28 cellular contexts compared by ENCODE assay signal in the genomic region with DNA sequence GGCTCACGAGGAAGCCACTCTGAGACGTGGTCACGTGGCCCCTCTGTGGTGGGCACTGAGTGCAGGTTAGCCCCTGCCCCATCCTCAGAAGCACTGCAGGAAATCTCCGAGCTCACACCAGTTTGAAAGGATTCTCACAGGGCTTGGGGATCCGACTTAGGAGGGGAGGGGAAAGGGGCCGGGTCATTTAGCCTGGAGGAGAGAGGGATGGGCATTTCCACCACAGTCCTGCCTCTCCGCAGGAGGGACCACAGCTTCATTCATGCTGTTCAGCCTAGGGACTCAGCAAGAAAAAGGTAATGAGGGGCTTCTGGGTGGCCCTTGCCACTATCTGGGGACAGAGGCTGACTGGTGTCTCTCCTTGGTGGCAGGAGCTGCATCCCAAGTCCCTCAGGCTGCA.
"Had no signal": no experiment of that assay in that cellular context is flagged by ENCODE, and none has a peak within 500 bp of the region (broad histone marks: within the 10 kb centered on the region; RNA-seq: fewer than 3 reads in every experiment).

No MANE protein-coding gene starts in this region.

- H3K4me2 ChIP-seq: smooth muscle cell had no signal

- H3K27me3 Mint-ChIP-seq: naive thymus-derived CD4-positive, alpha-beta T cell; natural killer cell treated with Interleukin-12 subunit alpha and Interleukin-12 subunit beta and Interleukin-15 and Interleukin-18, amount 100 ng/mL, for 72 hours; progenitor cell of endocrine pancreas; stimulated activated memory B cell treated with anti-CD40 and anti-IgM and Interleukin-4, amounts not matched to agents 10 μg/mL and 1 μg/mL and 100 μg/mL, for 72 hours; stimulated activated naive CD8-positive, alpha-beta T cell treated with anti-CD3 and anti-CD28 coated beads, Interleukin-15, amount 100 ng/mL, for 72 hours; type B pancreatic cell had no signal

- H3K36me3 ChIP-seq: right lobe of liver, uterus had no signal

- H3K4me1 ChIP-seq: left lung, right atrium auricular region, right lobe of liver, tibial nerve, uterus had no signal

- H3K9me3 ChIP-seq: left lung, mucosa of descending colon, neutrophil, right atrium auricular region, right lobe of liver, tibial nerve, uterus had no signal

- H3K27me3 ChIP-seq: left lung, neutrophil, right atrium auricular region, right lobe of liver, tibial nerve, uterus had no signal

- H3K4me1 Mint-ChIP-seq: immature natural killer cell; naive thymus-derived CD4-positive, alpha-beta T cell; stimulated activated memory B cell treated with anti-CD40 and anti-IgM and Interleukin-4, amounts not matched to agents 10 μg/mL and 1 μg/mL and 100 μg/mL, for 72 hours; stimulated activated naive CD8-positive, alpha-beta T cell treated with anti-CD3 and anti-CD28 coated beads, Interleukin-15, amount 100 ng/mL, for 72 hours had no signal

- DNase-seq: hippocampal formation; immature natural killer cell; kidney; left colon; left lung; midbrain; mucosa of descending colon; naive thymus-derived CD4-positive, alpha-beta T cell; occipital lobe; right lobe of liver; stimulated activated CD4-positive, alpha-beta T cell treated with anti-CD3 and anti-CD28 coated beads, Interleukin-1b, Interleukin-23, amount 100 ng/mL, for 48 hours; stimulated activated CD4-positive, alpha-beta T cell treated with anti-CD3 and anti-CD28 coated beads, Interleukin-2, amount 100 ng/mL, for 48 hours; stimulated activated CD4-positive, alpha-beta T cell treated with anti-CD3 and anti-CD28 coated beads, Interleukin-4, amount 100 ng/mL, for 4 hours; stimulated activated CD8-positive, alpha-beta memory T cell treated with anti-CD3 and anti-CD28 coated beads, Interleukin-4, amount 100 ng/mL, for 48 hours; stimulated activated naive CD4-positive, alpha-beta T cell treated with Interleukin-2 at 50 U/mL for 16 hours; stimulated activated naive CD8-positive, alpha-beta T cell treated with anti-CD3 and anti-CD28 coated beads, Interleukin-15, amount 100 ng/mL, for 72 hours; substantia nigra; uterus had no signal

- H3K4me3 Mint-ChIP-seq: immature natural killer cell; naive thymus-derived CD4-positive, alpha-beta T cell; natural killer cell treated with Interleukin-12 subunit alpha and Interleukin-12 subunit beta and Interleukin-15 and Interleukin-18, amount 100 ng/mL, for 72 hours; stimulated activated memory B cell treated with anti-CD40 and anti-IgM and Interleukin-4, amounts not matched to agents 10 μg/mL and 1 μg/mL and 100 μg/mL, for 72 hours; stimulated activated naive CD8-positive, alpha-beta T cell treated with anti-CD3 and anti-CD28 coated beads, Interleukin-15, amount 100 ng/mL, for 72 hours; type B pancreatic cell had no signal

- H3K27ac Mint-ChIP-seq: immature natural killer cell; naive thymus-derived CD4-positive, alpha-beta T cell; natural killer cell treated with Interleukin-12 subunit alpha and Interleukin-12 subunit beta and Interleukin-15 and Interleukin-18, amount 100 ng/mL, for 72 hours; progenitor cell of endocrine pancreas; stimulated activated memory B cell treated with anti-CD40 and anti-IgM and Interleukin-4, amounts not matched to agents 10 μg/mL and 1 μg/mL and 100 μg/mL, for 72 hours; type B pancreatic cell had no signal

- H3K36me3 Mint-ChIP-seq: immature natural killer cell; natural killer cell treated with Interleukin-12 subunit alpha and Interleukin-12 subunit beta and Interleukin-15 and Interleukin-18, amount 100 ng/mL, for 72 hours had no signal

- ATAC-seq: left colon; left lung; mucosa of descending colon; naive thymus-derived CD4-positive, alpha-beta T cell; natural killer cell treated with Interleukin-12 subunit alpha and Interleukin-12 subunit beta and Interleukin-15 and Interleukin-18, amount 100 ng/mL, for 72 hours; right lobe of liver; stimulated activated memory B cell treated with anti-CD40 and anti-IgM and Interleukin-4, amounts not matched to agents 10 μg/mL and 1 μg/mL and 100 μg/mL, for 72 hours; stimulated activated naive CD8-positive, alpha-beta T cell treated with anti-CD3 and anti-CD28 coated beads, Interleukin-15, amount 100 ng/mL, for 72 hours had no signal

- H3K9me3 Mint-ChIP-seq: immature natural killer cell, type B pancreatic cell had no signal

- FAIRE-seq: islet of Langerhans, kidney had no signal

- H3K4me3 ChIP-seq: left lung, lung, mucosa of descending colon, right atrium auricular region, right lobe of liver, smooth muscle cell, tibial nerve, uterus had no signal

- H3K27ac ChIP-seq: left lung, neutrophil, right atrium auricular region, right lobe of liver, tibial nerve, uterus had no signal
